Comparison of ENCODE assay signal across 1 cellular context in the genomic region with DNA sequence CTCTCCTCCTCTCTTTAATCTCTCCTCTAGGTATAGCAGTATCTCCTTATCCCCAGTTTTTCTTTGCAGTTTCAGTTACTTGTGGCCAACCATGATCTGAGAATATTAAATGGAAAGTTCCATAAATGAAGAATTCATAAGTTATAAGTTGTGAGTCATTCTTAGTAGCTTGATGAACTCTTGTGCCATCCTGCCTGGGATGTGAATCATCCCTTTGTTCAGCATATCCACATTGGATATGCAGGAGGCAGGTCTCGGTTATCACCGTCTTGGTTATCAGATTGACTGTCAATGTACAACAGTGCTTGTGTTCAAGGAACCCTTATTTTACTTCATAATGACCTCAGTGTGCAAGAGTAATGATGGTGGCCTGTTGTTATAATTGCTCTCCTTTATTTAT.
TF ChIP-seq lines count a peak whose summit lies in the region.

No MANE protein-coding gene starts in this region.

TF ChIP-seq in IMR-90, 13 proteins besides CTCF, POLR2A, EP300 and RAD21 (continued from another document):
- TF ChIP-seq ELK1 (IDR thresholded peaks at IDR 0.05; ENCODE audit: borderline replicate concordance, low read depth, low read length): no peak
- no peak for TF ChIP-seq CHD1 (IDR thresholded peaks at IDR 0.05; ENCODE audit: low read depth, low read length)
